10 cellular contexts compared by ENCODE assay signal in the genomic region with DNA sequence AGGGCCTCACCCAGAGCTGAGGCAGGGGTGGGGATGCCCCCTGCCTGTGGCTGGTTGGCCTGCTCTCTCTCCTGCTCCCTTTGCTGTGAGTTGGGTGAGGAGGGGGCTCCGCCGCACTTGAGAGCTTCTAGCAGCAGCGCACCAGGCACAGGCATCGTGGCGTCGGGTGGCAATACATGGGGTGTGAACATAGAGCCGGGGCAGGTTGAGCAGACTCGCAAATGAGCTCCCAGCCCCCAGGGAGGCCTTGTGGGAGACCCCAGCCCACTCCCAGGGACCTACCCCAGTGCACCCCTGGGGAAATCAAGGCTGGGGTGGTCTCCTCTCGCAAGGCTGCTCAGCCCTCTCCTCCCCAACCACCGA. TPM values are rescaled to one million over a fixed set of nuclear protein-coding genes. Genes with fewer than 3 reads are reported as not detected.
"Had no signal": no experiment of that assay in that cellular context is flagged by ENCODE, and none has a peak within 500 bp of the region (broad histone marks: within the 10 kb centered on the region; RNA-seq: fewer than 3 reads in every experiment).

No MANE protein-coding gene starts in this region.

- H3K27ac ChIP-seq: HL-60, KMS-11 had no signal

- H3K4me3 ChIP-seq: K562 had no signal

- H3K9ac ChIP-seq: KMS-11 had no signal

- ATAC-seq: HepG2, K562 had no signal

- FAIRE-seq: HepG2, HTR-8/SVneo, K562 had no signal

- H3K4me2 ChIP-seq: KMS-11 had no signal

- DNase-seq: IMR-90, KBM-7, KG1 had no signal

RNA-seq across cellular contexts. Expression of a gene that starts 54.5 kb away (rescaled TPM):
- total RNA-seq: HepG2, HT-29, IMR-90 had no signal
- polyA plus RNA-seq: HepG2, IgD-negative memory B cell, IMR-90, K562 had no signal
